8 cellular contexts compared by ENCODE assay signal in genomic region chr16:84820305-84820684, GRCh38. TPM values are rescaled to one million over a fixed set of nuclear protein-coding genes. Genes with fewer than 3 reads are reported as not detected.
DNase-seq lines count a peak whose midpoint lies in the region; ATAC-seq and TF ChIP-seq lines count a peak whose summit lies in the region.

No MANE protein-coding gene starts in this region.

- H3K9me3 ChIP-seq in CD4-positive, CD25-positive, alpha-beta regulatory T cell (ENCODE audit: control insufficient read depth in 2 of 2, low read length in 2 of 2): no peaks in the 10 kb centered on the region
- H3K9me3 ChIP-seq in esophagus muscularis mucosa: no peaks in the 10 kb centered on the region

- peaks cover 44% of the 10 kb centered on the region for H3K27me3 Mint-ChIP-seq in CD4-positive, CD25-positive, alpha-beta regulatory T cell
- H3K27me3 Mint-ChIP-seq in osteocyte (ENCODE audit: unreplicated experiment): peaks cover 2% of the 10 kb centered on the region

- ATAC-seq in CD4-positive, CD25-positive, alpha-beta regulatory T cell (ENCODE audit: low read depth in 2 of 2): no peak
- ATAC-seq in GM21723 (IDR thresholded peaks at IDR 0.05; ENCODE audit: unreplicated experiment) (no peak), HG03520 (IDR thresholded peaks at IDR 0.05; ENCODE audit: unreplicated experiment) (no peak)
- ATAC-seq in activated CD4-positive, CD25-positive, alpha-beta regulatory T cell treated with anti-CD3 and anti-CD28 coated beads, Interleukin-2, amount 50 U/mL, for 24 hours: no peak

- 29% methylated on average over 5 of the region's 8 CpGs for WGBS in esophagus muscularis mucosa

- TF ChIP-seq CTCF in esophagus muscularis mucosa (IDR thresholded peaks at IDR 0.05) (no peak), osteocyte (IDR thresholded peaks at IDR 0.05) (no peak)

- no peaks in the 10 kb centered on the region for H3K36me3 ChIP-seq in CD4-positive, CD25-positive, alpha-beta regulatory T cell (ENCODE audit: control insufficient read depth, insufficient read depth, low read length)
- peaks cover 0 to 5% (median 0%) of the 10 kb centered on the region in 4 donors for H3K36me3 ChIP-seq in esophagus muscularis mucosa

- H3K27ac Mint-ChIP-seq in CD4-positive, CD25-positive, alpha-beta regulatory T cell: peak overlapping the region in 1 of 3 donors; percentile 58
- no peak overlapping the region for H3K27ac Mint-ChIP-seq in osteocyte (ENCODE audit: unreplicated experiment)

- H3K4me1 Mint-ChIP-seq in CD4-positive, CD25-positive, alpha-beta regulatory T cell: peaks cover 0 to 9% (median 4%) of the 10 kb centered on the region in 4 donors
- H3K4me1 Mint-ChIP-seq in osteocyte (ENCODE audit: unreplicated experiment): peaks cover 17% of the 10 kb centered on the region

- intact Hi-C loops in esophagus muscularis mucosa (cut with DNase I): no loop called here

- H3K4me3 ChIP-seq in CD4-positive, CD25-positive, alpha-beta regulatory T cell (ENCODE audit: low read depth, low read length): peak overlapping the region; percentile 7
- H3K4me3 ChIP-seq in esophagus muscularis mucosa: peak overlapping the region; percentile 70 to 95 (median 76)

- no peaks in the 10 kb centered on the region for H3K36me3 Mint-ChIP-seq in CD4-positive, CD25-positive, alpha-beta regulatory T cell
- no peaks in the 10 kb centered on the region for H3K36me3 Mint-ChIP-seq in osteocyte (ENCODE audit: unreplicated experiment)

- H3K27me3 ChIP-seq in CD4-positive, CD25-positive, alpha-beta regulatory T cell (ENCODE audit: control insufficient read depth, insufficient read depth, low read length): no peaks in the 10 kb centered on the region
- H3K27me3 ChIP-seq in esophagus muscularis mucosa: peaks cover 0 to 10% (median 0%) of the 10 kb centered on the region in 4 donors

- DNase-seq in CD4-positive, CD25-positive, alpha-beta regulatory T cell: no peak
- peak; percentile 10 for DNase-seq in NCI-H69 (lab: John Stamatoyannopoulos, UW)
- DNase-seq in esophagus muscularis mucosa (ENCODE audit: extremely low spot score): no peak
- no peak for DNase-seq in osteocyte (ENCODE audit: extremely low spot score, unreplicated experiment)
- DNase-seq in NCI-H446 treated with DMSO at 0.1 percent for 48 hours (lab: John Stamatoyannopoulos, UW): no peak

- no peak for TF ChIP-seq EP300 in esophagus muscularis mucosa (IDR thresholded peaks at IDR 0.05)

- H3K9me3 Mint-ChIP-seq in CD4-positive, CD25-positive, alpha-beta regulatory T cell: peaks cover 0 to 4% (median 0%) of the 10 kb centered on the region in 7 donors
- no peaks in the 10 kb centered on the region for H3K9me3 Mint-ChIP-seq in osteocyte (ENCODE audit: unreplicated experiment)

- TF ChIP-seq POLR2A in esophagus muscularis mucosa (IDR thresholded peaks at IDR 0.05; ENCODE audit: low read depth): no peak

- H3K4me3 Mint-ChIP-seq in CD4-positive, CD25-positive, alpha-beta regulatory T cell: peak overlapping the region in 3 of 4 donors; percentile 22 to 78 (median 59)
- peak overlapping the region; percentile 75 for H3K4me3 Mint-ChIP-seq in osteocyte (ENCODE audit: unreplicated experiment)

- H3K27ac ChIP-seq in CD4-positive, CD25-positive, alpha-beta regulatory T cell (ENCODE audit: insufficient read depth, low read length, poor library complexity, severe bottlenecking): no peak overlapping the region
- peak overlapping the region; percentile 94 to 97 (median 96) for H3K27ac ChIP-seq in esophagus muscularis mucosa (replicated peaks in 1 of 4)

- H3K4me1 ChIP-seq in CD4-positive, CD25-positive, alpha-beta regulatory T cell (ENCODE audit: control insufficient read depth, insufficient read depth, low read length, poor library complexity, severe bottlenecking): peaks cover 8% of the 10 kb centered on the region
- H3K4me1 ChIP-seq in esophagus muscularis mucosa: peaks cover 19 to 50% (median 41%) of the 10 kb centered on the region in 4 donors

RNA-seq across cellular contexts. Expression of gene CRISPLD2, which starts 0.5 kb away (rescaled TPM):
- 0.54 TPM for total RNA-seq in CD4-positive, CD25-positive, alpha-beta regulatory T cell
- polyA plus RNA-seq in CD4-positive, CD25-positive, alpha-beta regulatory T cell: under 1 TPM in 2 of 4 donors, not detected in 2; 0.16 to 0.30 TPM
- total RNA-seq in esophagus muscularis mucosa: 100 to 1,000 TPM; 230 to 568 (median 289) TPM
- total RNA-seq in osteocyte: 3.3 and 3.5 TPM in 2 replicates

Comparison
In these comparisons a context has a peak if more than half of its experiments do, and no peak if none do; other contexts are left out.
1. RNA of gene CRISPLD2, which starts 0.5 kb away (total RNA-seq): 230 to 568 TPM in esophagus muscularis mucosa; 3.3 to 3.5 TPM in osteocyte and 0.54 TPM in CD4-positive, CD25-positive, alpha-beta regulatory T cell (single experiment); every median in the first group is over 10 times any median in the second.